ENCODE assay signal across 8 cellular contexts in genomic region chr6:72620866-72621242, GRCh38. TPM values are rescaled to one million over a fixed set of nuclear protein-coding genes. Genes with fewer than 3 reads are reported as not detected.
A peak's percentile ranks its signal among the peaks of the same experiment; 100 is the strongest.
DNase-seq lines count a peak whose midpoint lies in the region; ATAC-seq and TF ChIP-seq lines count a peak whose summit lies in the region.

No MANE protein-coding gene starts in this region.

- no peaks in the 10 kb centered on the region for H3K36me3 ChIP-seq in heart left ventricle
- no peaks in the 10 kb centered on the region for H3K36me3 ChIP-seq in vagina
- H3K36me3 ChIP-seq in HAP-1 (replicated peaks) = no peaks in the 10 kb centered on the region

- H3K27ac Mint-ChIP-seq in MCF 10A (ENCODE audit: low read depth, unreplicated experiment) (no peak overlapping the region), naive B cell (peak overlapping the region in 5 of 6 donors; percentile 56 to 95 (median 87))

- CTCF ChIA-PET in MCF 10A (lab: Yijun Ruan, JAX) = interaction anchor here (0.6 to 13.3 kb wide), 10 partner anchors 9 to 559 kb away, joined by 3 to 340 read pairs (median 5); no protein-coding TSS in a partner anchor

- no peak for DNase-seq in heart left ventricle
- no peak for DNase-seq in Right ventricle myocardium superior
- no peak for DNase-seq in MCF 10A (ENCODE audit: unreplicated experiment)
- DNase-seq in naive B cell = no peak
- DNase-seq in vagina (ENCODE audit: extremely low spot score in 2 of 2) = no peak
- DNase-seq in lower leg skin (ENCODE audit: low spot score in 2 of 2) = no peak
- DNase-seq in CD1c-positive myeloid dendritic cell (ENCODE audit: extremely low spot score) = no peak
- no peak for DNase-seq in HAP-1 (ENCODE audit: low spot score in 2 of 2)

- H3K4me1 Mint-ChIP-seq in MCF 10A (ENCODE audit: insufficient read depth, unreplicated experiment) = peaks cover 17% of the 10 kb centered on the region
- peaks cover 41 to 47% (median 45%) of the 10 kb centered on the region in 3 donors for H3K4me1 Mint-ChIP-seq in naive B cell

- POLR2A ChIA-PET in MCF 10A (lab: Yijun Ruan, JAX) = interaction anchor here (1.0 kb wide), 1 partner anchor 168 kb away, joined by 7 read pairs; no protein-coding TSS in a partner anchor

- WGBS in heart left ventricle, 4 donors = 5 to 11% (median 9%) methylated on average over 7 to 17 of the region's 17 CpGs
- WGBS in lower leg skin, 2 donors = 7 to 10% methylated on average over 17 of the region's 17 CpGs

- no peak for TF ChIP-seq POLR2A in heart left ventricle (IDR thresholded peaks at IDR 0.05)
- no peak for TF ChIP-seq POLR2A in vagina (IDR thresholded peaks at IDR 0.05)
- no peak for TF ChIP-seq POLR2A in lower leg skin (IDR thresholded peaks at IDR 0.05)

- ATAC-seq in heart left ventricle = no peak
- no peak for ATAC-seq in Right ventricle myocardium superior (ENCODE audit: poor library complexity)
- ATAC-seq in naive B cell (ENCODE audit: low read depth in 2 of 2) = no peak

- H3K4me1 ChIP-seq in heart left ventricle = peaks cover 0 to 39% (median 19%) of the 10 kb centered on the region in 12 donors
- H3K4me1 ChIP-seq in vagina = peaks cover 37% of the 10 kb centered on the region
- no peaks in the 10 kb centered on the region for H3K4me1 ChIP-seq in HAP-1

- H3K9me3 ChIP-seq in heart left ventricle = no peaks in the 10 kb centered on the region
- H3K9me3 ChIP-seq in vagina = no peaks in the 10 kb centered on the region
- no peaks in the 10 kb centered on the region for H3K9me3 ChIP-seq in HAP-1

- H3K9me3 Mint-ChIP-seq in MCF 10A (ENCODE audit: unreplicated experiment) (no peaks in the 10 kb centered on the region), naive B cell (no peaks in the 10 kb centered on the region)

- H3K27me3 Mint-ChIP-seq in MCF 10A (ENCODE audit: insufficient read depth, unreplicated experiment) (no peaks in the 10 kb centered on the region), naive B cell (no peaks in the 10 kb centered on the region)

- in situ Hi-C loops in HAP-1 (cut with MboI; ENCODE audit: low sequenced_read_pairs) = no loop called here

- H3K4me3 Mint-ChIP-seq in MCF 10A (ENCODE audit: unreplicated experiment) (peak overlapping the region; percentile 93), naive B cell (peak overlapping the region; percentile 85 to 99 (median 98))

- BruUV-seq in MCF 10A (replicated peaks; lab: Mats Ljungman, UMichigan) = no TSS peak

- H3K4me3 ChIP-seq in heart left ventricle (peak overlapping the region in 11 of 12 donors; percentile 1 to 61 (median 46)), vagina (peak overlapping the region; percentile 52 to 58), lower leg skin (ENCODE audit: low read depth, poor library complexity, severe bottlenecking) (no peak overlapping the region), HAP-1 (no peak overlapping the region)

- H3K27me3 ChIP-seq in heart left ventricle = peaks cover 17 to 65% (median 34%) of the 10 kb centered on the region in 9 donors
- no peaks in the 10 kb centered on the region for H3K27me3 ChIP-seq in vagina
- peaks cover 46% of the 10 kb centered on the region for H3K27me3 ChIP-seq in HAP-1 (ENCODE audit: low read depth)

- intact Hi-C loops in heart left ventricle (cut with DNase I) (loop anchor here in 4 of 10 donors (5.0 to 10.0 kb wide), 2 partner anchors 511 to 514 kb away; no protein-coding TSS in a partner anchor), Right ventricle myocardium superior (cut with DNase I) (loop anchor here (10.0 kb wide), 1 partner anchor 504 kb away; no protein-coding TSS in a partner anchor), MCF 10A (cut with micrococcal nuclease) (loop anchor here (10.0 kb wide), 3 partner anchors 244 to 704 kb away; no protein-coding TSS in a partner anchor), vagina (cut with DNase I) (no loop called here), lower leg skin (cut with DNase I; ENCODE audit: low total_unique reads) (no loop called here)

- no peak for TF ChIP-seq CTCF in heart left ventricle (IDR thresholded peaks at IDR 0.05)
- TF ChIP-seq CTCF in MCF 10A (IDR thresholded peaks at IDR 0.05; ENCODE audit: unreplicated experiment) = no peak
- no peak for TF ChIP-seq CTCF in vagina (IDR thresholded peaks at IDR 0.05)
- TF ChIP-seq CTCF in lower leg skin (IDR thresholded peaks at IDR 0.05) = no peak

- H3K27ac ChIP-seq in heart left ventricle = no peak overlapping the region
- no peak overlapping the region for H3K27ac ChIP-seq in vagina

- H3K36me3 Mint-ChIP-seq in MCF 10A (ENCODE audit: insufficient read depth, unreplicated experiment) (no peaks in the 10 kb centered on the region), naive B cell (no peaks in the 10 kb centered on the region)

RNA-seq across cellular contexts. Expression of gene KCNQ5, which starts 1.0 kb away (rescaled TPM):
- total RNA-seq in heart left ventricle = under 1 TPM in 1 of 9 donors, not detected in 8; 0.18 TPM
- polyA plus RNA-seq in heart left ventricle = under 1 TPM in 1 of 2 donors, not detected in 1; 0.06 TPM
- total RNA-seq in Right ventricle myocardium superior = not detected
- 5.8 and 10.3 TPM in 2 replicates for total RNA-seq in MCF 10A (2022)
- 1 to 10 TPM in 5 of 6 donors, under 1 TPM in 1; 0.29 to 7.1 (median 4.9) TPM for polyA plus RNA-seq in naive B cell (ENCODE audit: low read depth in 6 of 6)
- total RNA-seq in vagina = 3.9 TPM
- total RNA-seq in lower leg skin = under 1 TPM; 0.52 to 0.97 (median 0.59) TPM

Comparison
In these comparisons a context has a peak if more than half of its experiments do, and no peak if none do; other contexts are left out.
1. H3K4me3 ChIP-seq: peak in heart left ventricle (11 of 12) and vagina (2 of 2); none in lower leg skin (single experiment) and HAP-1 (single experiment).
2. intact Hi-C loops: an anchor here in Right ventricle myocardium superior (10.0 kb wide) and MCF 10A (10.0 kb wide); none called in vagina and lower leg skin.